In genomic region chr6:121055572-121056163, GRCh38 we compare ENCODE assay signal across 8 cellular contexts.
DNase-seq lines count a peak whose midpoint lies in the region; ATAC-seq and TF ChIP-seq lines count a peak whose summit lies in the region.

No MANE protein-coding gene starts in this region.

- H3K9ac ChIP-seq in OCI-LY1 (ENCODE audit: low read length) (no peak overlapping the region), mesenchymal stem cell (ENCODE audit: low read length) (no peak overlapping the region)

- no peaks in the 10 kb centered on the region for H4K20me1 ChIP-seq in OCI-LY1 (ENCODE audit: insufficient read depth, low read length)

- DNase-seq in ELF-1 (ENCODE audit: low read depth, low spot score), result peak; percentile 43
- DNase-seq in dermis microvascular lymphatic vessel endothelial cell (ENCODE audit: low read depth in 2 of 2), result peak; percentile 6 to 44
- peak; percentile 64 for DNase-seq in mesenchymal stem cell
- DNase-seq in COLO668 (lab: John Stamatoyannopoulos, UW; ENCODE audit: unreplicated experiment), result no peak

- H3K4me3 ChIP-seq in OCI-LY1 (ENCODE audit: low read depth, low read length, poor library complexity, severe bottlenecking), result no peak overlapping the region
- H3K4me3 ChIP-seq in mesenchymal stem cell (ENCODE audit: insufficient read depth in 1 of 2, low read depth in 1 of 2, low read length in 2 of 2), result no peak overlapping the region

- H4K91ac ChIP-seq in mesenchymal stem cell (ENCODE audit: low read length), result no peak overlapping the region

- peak; percentile 79 for ATAC-seq in GM19468 (IDR thresholded peaks at IDR 0.05; ENCODE audit: extremely low read depth, unreplicated experiment)
- ATAC-seq in HG03565 (IDR thresholded peaks at IDR 0.05; ENCODE audit: unreplicated experiment), result peak; percentile 79
- no peak for ATAC-seq in HG03108 (IDR thresholded peaks at IDR 0.05; ENCODE audit: unreplicated experiment)

- no peak overlapping the region for H2BK5ac ChIP-seq in mesenchymal stem cell (ENCODE audit: low read depth, low read length, poor library complexity, severe bottlenecking)

- no peak overlapping the region for H3K18ac ChIP-seq in mesenchymal stem cell (ENCODE audit: low read depth in 1 of 2, low read length in 2 of 2)

- H3K9me3 ChIP-seq in OCI-LY1 (ENCODE audit: low read length) (no peaks in the 10 kb centered on the region), mesenchymal stem cell (ENCODE audit: control insufficient read depth, low read length) (no peaks in the 10 kb centered on the region)

- H2AFZ ChIP-seq in OCI-LY1 (ENCODE audit: low read length) (no peak overlapping the region), mesenchymal stem cell (ENCODE audit: low read depth, low read length) (no peak overlapping the region)

- H3K79me1 ChIP-seq in mesenchymal stem cell (replicated peaks; ENCODE audit: low read length, poor library complexity, severe bottlenecking), result no peaks in the 10 kb centered on the region

- H3F3A ChIP-seq in OCI-LY1 (ENCODE audit: insufficient read depth, low read length), result no peaks in the 10 kb centered on the region; the same call in 1 of the 2 replicates

- no peak overlapping the region for H3K4me2 ChIP-seq in OCI-LY1 (ENCODE audit: low read length)
- no peak overlapping the region for H3K4me2 ChIP-seq in mesenchymal stem cell (ENCODE audit: low read length, poor library complexity, severe bottlenecking)

- H2AK5ac ChIP-seq in mesenchymal stem cell (ENCODE audit: low read length, severe bottlenecking), result no peak overlapping the region

- no peak overlapping the region for H3K27ac ChIP-seq in OCI-LY1 (ENCODE audit: low read depth, low read length, poor library complexity, severe bottlenecking)
- no peak overlapping the region for H3K27ac ChIP-seq in mesenchymal stem cell (ENCODE audit: low read length, poor library complexity, severe bottlenecking)

- H3K4ac ChIP-seq in mesenchymal stem cell (ENCODE audit: low read depth in 1 of 2, low read length in 2 of 2), result no peak overlapping the region

- no peak overlapping the region for H2BK120ac ChIP-seq in mesenchymal stem cell (ENCODE audit: low read depth, low read length)

- no peaks in the 10 kb centered on the region for H3K9me2 ChIP-seq in OCI-LY1 (ENCODE audit: low read depth, low read length)

- H4K8ac ChIP-seq in mesenchymal stem cell (ENCODE audit: low read length), result no peak overlapping the region

- no peak overlapping the region for H3K23ac ChIP-seq in mesenchymal stem cell (ENCODE audit: low read length in 2 of 2)

- H2BK12ac ChIP-seq in mesenchymal stem cell (ENCODE audit: low read length in 2 of 2), result peak overlapping the region in 1 of 2 experiments; percentile 23

- H3K27me3 ChIP-seq in OCI-LY1 (ENCODE audit: insufficient read depth, low read length) (no peaks in the 10 kb centered on the region), mesenchymal stem cell (ENCODE audit: control insufficient read depth in 1 of 2, insufficient read depth in 1 of 2, low read length in 2 of 2) (no peaks in the 10 kb centered on the region)

- no peak overlapping the region for H2BK15ac ChIP-seq in mesenchymal stem cell (ENCODE audit: low read depth, poor library complexity, severe bottlenecking)

- H3K79me2 ChIP-seq in OCI-LY1 (ENCODE audit: insufficient read depth, low read length), result no peaks in the 10 kb centered on the region

- no CpG with 5 or more reads among the region's 4 CpGs for WGBS in mesenchymal stem cell

- no peak overlapping the region for H3K14ac ChIP-seq in mesenchymal stem cell (ENCODE audit: low read length in 2 of 2)

- H3K4me1 ChIP-seq in OCI-LY1 (ENCODE audit: insufficient read depth, low read length, severe bottlenecking) (no peaks in the 10 kb centered on the region), mesenchymal stem cell (ENCODE audit: control insufficient read depth, insufficient read depth, low read depth, low read length) (no peaks in the 10 kb centered on the region)

- no peaks in the 10 kb centered on the region for H3K36me3 ChIP-seq in OCI-LY1 (ENCODE audit: insufficient read depth, low read length)
- no peaks in the 10 kb centered on the region for H3K36me3 ChIP-seq in mesenchymal stem cell (ENCODE audit: control insufficient read depth in 1 of 2, insufficient read depth in 2 of 2, low read depth in 1 of 2, low read length in 2 of 2)

- TF ChIP-seq CTCF in OCI-LY1 (IDR thresholded peaks at IDR 0.05; ENCODE audit: low read length), result peak; percentile 73
